ENCODE assay signal across 17 cellular contexts in genomic region chrX:371907-372306, GRCh38. TPM values are rescaled to one million over a fixed set of nuclear protein-coding genes. Genes with fewer than 3 reads are reported as not detected.
A peak's percentile ranks its signal among the peaks of the same experiment; 100 is the strongest.
DNase-seq lines count a peak whose midpoint lies in the region; ATAC-seq, FAIRE-seq and TF ChIP-seq lines count a peak whose summit lies in the region.
"Had no signal": no experiment of that assay in that cellular context is flagged by ENCODE, and none has a peak within 500 bp of the region (broad histone marks: within the 10 kb centered on the region; RNA-seq: fewer than 3 reads in every experiment).

No MANE protein-coding gene starts in this region.

- H3K27ac Mint-ChIP-seq in natural killer cell: no peak overlapping the region
- H3K27ac Mint-ChIP-seq in natural killer cell treated with Interleukin-12 subunit alpha and Interleukin-12 subunit beta and Interleukin-15 and Interleukin-18, amount 100 ng/mL, for 72 hours: no peak overlapping the region
- H3K27ac Mint-ChIP-seq in activated CD8-positive, alpha-beta T cell treated with anti-CD3 and anti-CD28 coated beads, Interleukin-2, amount 10 ng/mL, durations not matched to agents 7 days and 5 days: no peak overlapping the region
- H3K27ac Mint-ChIP-seq in stimulated activated naive CD8-positive, alpha-beta T cell treated with anti-CD3 and anti-CD28 coated beads, Interleukin-15, amount 100 ng/mL, for 72 hours: peak overlapping the region in 1 of 2 donors; percentile 92

- no peaks in the 10 kb centered on the region for H3K36me3 Mint-ChIP-seq in natural killer cell
- H3K36me3 Mint-ChIP-seq in natural killer cell treated with Interleukin-12 subunit alpha and Interleukin-12 subunit beta and Interleukin-15 and Interleukin-18, amount 100 ng/mL, for 72 hours: no peaks in the 10 kb centered on the region
- H3K36me3 Mint-ChIP-seq in activated CD8-positive, alpha-beta T cell treated with anti-CD3 and anti-CD28 coated beads, Interleukin-2, amount 10 ng/mL, durations not matched to agents 7 days and 5 days (ENCODE audit: low read depth): peaks cover 2% of the 10 kb centered on the region

- no peak for FAIRE-seq in kidney (lab: Jason Lieb, UNC)

- ATAC-seq in natural killer cell (no peak), HG03439 (IDR thresholded peaks at IDR 0.05; ENCODE audit: unreplicated experiment) (no peak)
- ATAC-seq in natural killer cell treated with Interleukin-12 subunit alpha and Interleukin-12 subunit beta and Interleukin-15 and Interleukin-18, amount 100 ng/mL, for 72 hours: no peak
- no peak for ATAC-seq in activated CD8-positive, alpha-beta T cell treated with anti-CD3 and anti-CD28 coated beads, Interleukin-2, amount 10 ng/mL, durations not matched to agents 7 days and 5 days
- ATAC-seq in stimulated activated naive CD8-positive, alpha-beta T cell treated with anti-CD3 and anti-CD28 coated beads, Interleukin-15, amount 100 ng/mL, for 72 hours: no peak

- peak overlapping the region; percentile 13 for H3K4me3 Mint-ChIP-seq in natural killer cell
- no peak overlapping the region for H3K4me3 Mint-ChIP-seq in natural killer cell treated with Interleukin-12 subunit alpha and Interleukin-12 subunit beta and Interleukin-15 and Interleukin-18, amount 100 ng/mL, for 72 hours
- H3K4me3 Mint-ChIP-seq in activated CD8-positive, alpha-beta T cell treated with anti-CD3 and anti-CD28 coated beads, Interleukin-2, amount 10 ng/mL, durations not matched to agents 7 days and 5 days: peak overlapping the region; percentile 28
- peak overlapping the region; percentile 61 to 63 for H3K4me3 Mint-ChIP-seq in stimulated activated naive CD8-positive, alpha-beta T cell treated with anti-CD3 and anti-CD28 coated beads, Interleukin-15, amount 100 ng/mL, for 72 hours

- peaks cover 0 to 7% of the 10 kb centered on the region in 2 donors for H3K4me1 ChIP-seq in kidney (ENCODE audit: control insufficient read depth in 1 of 2, insufficient read depth in 1 of 2, low read depth in 1 of 2, low read length in 2 of 2)

- DNase-seq in natural killer cell (no peak), kidney (peak; percentile 34), caudate nucleus (lab: John Stamatoyannopoulos, UW) (no peak), NCI-H345 (lab: John Stamatoyannopoulos, UW) (no peak)
- DNase-seq in natural killer cell treated with Interleukin-12 subunit alpha and Interleukin-12 subunit beta and Interleukin-15 and Interleukin-18, amount 100 ng/mL, for 72 hours (ENCODE audit: low spot score): no peak
- no peak for DNase-seq in activated CD8-positive, alpha-beta T cell treated with anti-CD3 and anti-CD28 coated beads, Interleukin-2, amount 10 ng/mL, durations not matched to agents 7 days and 5 days
- no peak for DNase-seq in stimulated activated naive CD8-positive, alpha-beta T cell treated with anti-CD3 and anti-CD28 coated beads, Interleukin-15, amount 100 ng/mL, for 72 hours
- DNase-seq: aorta; DMS153; midbrain; MV-4-11; NCI-H2171; NK-92 treated with Interleukin-12 subunit alpha and Interleukin-12 subunit beta, amount 100 ng/mL, for 24 hours; SJCRH30; stimulated activated CD8-positive, alpha-beta memory T cell treated with anti-CD3 and anti-CD28 coated beads, Interleukin-4, amount 100 ng/mL, for 48 hours; transverse colon had no signal

- POLR2A ChIA-PET in activated CD8-positive, alpha-beta T cell treated with anti-CD3 and anti-CD28 coated beads, Interleukin-2, amount 10 ng/mL, durations not matched to agents 7 days and 5 days (lab: Charles Lee): no interaction called here

- TF ChIP-seq CTCF in natural killer cell (IDR thresholded peaks at IDR 0.05) (no peak), kidney (IDR thresholded peaks at IDR 0.05; ENCODE audit: borderline replicate concordance, extremely low read depth, insufficient read depth) (no peak)

- no peaks in the 10 kb centered on the region for H3K9me3 Mint-ChIP-seq in natural killer cell
- no peaks in the 10 kb centered on the region for H3K9me3 Mint-ChIP-seq in natural killer cell treated with Interleukin-12 subunit alpha and Interleukin-12 subunit beta and Interleukin-15 and Interleukin-18, amount 100 ng/mL, for 72 hours
- H3K9me3 Mint-ChIP-seq in activated CD8-positive, alpha-beta T cell treated with anti-CD3 and anti-CD28 coated beads, Interleukin-2, amount 10 ng/mL, durations not matched to agents 7 days and 5 days (ENCODE audit: insufficient read depth): no peaks in the 10 kb centered on the region
- H3K9me3 Mint-ChIP-seq in stimulated activated naive CD8-positive, alpha-beta T cell treated with anti-CD3 and anti-CD28 coated beads, Interleukin-15, amount 100 ng/mL, for 72 hours: no peaks in the 10 kb centered on the region

- CTCF ChIA-PET in activated CD8-positive, alpha-beta T cell treated with anti-CD3 and anti-CD28 coated beads, Interleukin-2, amount 10 ng/mL, durations not matched to agents 7 days and 5 days (lab: Charles Lee): no interaction called here

- peaks cover 15 to 19% of the 10 kb centered on the region in 2 donors for H3K4me1 Mint-ChIP-seq in natural killer cell
- H3K4me1 Mint-ChIP-seq in natural killer cell treated with Interleukin-12 subunit alpha and Interleukin-12 subunit beta and Interleukin-15 and Interleukin-18, amount 100 ng/mL, for 72 hours (ENCODE audit: low read depth in 2 of 2): peaks cover 10 to 12% of the 10 kb centered on the region in 2 donors
- peaks cover 28% of the 10 kb centered on the region for H3K4me1 Mint-ChIP-seq in activated CD8-positive, alpha-beta T cell treated with anti-CD3 and anti-CD28 coated beads, Interleukin-2, amount 10 ng/mL, durations not matched to agents 7 days and 5 days (ENCODE audit: low read depth)
- H3K4me1 Mint-ChIP-seq in stimulated activated naive CD8-positive, alpha-beta T cell treated with anti-CD3 and anti-CD28 coated beads, Interleukin-15, amount 100 ng/mL, for 72 hours: peaks cover 42% of the 10 kb centered on the region

- H3K36me3 ChIP-seq in kidney (ENCODE audit: control insufficient read depth in 1 of 2, insufficient read depth in 2 of 2, low read length in 2 of 2): no peaks in the 10 kb centered on the region
- H3K36me3 ChIP-seq: SJCRH30, transverse colon had no signal

- H3K9ac ChIP-seq in kidney (ENCODE audit: low read length in 2 of 2): no peak overlapping the region

- H3K4me3 ChIP-seq in kidney (ENCODE audit: low read length in 2 of 2): no peak overlapping the region
- H3K4me3 ChIP-seq: transverse colon had no signal

- peaks cover 30 to 31% of the 10 kb centered on the region in 2 donors for H3K27me3 Mint-ChIP-seq in natural killer cell (ENCODE audit: low read depth in 2 of 2)
- peaks cover 20 to 23% of the 10 kb centered on the region in 2 donors for H3K27me3 Mint-ChIP-seq in natural killer cell treated with Interleukin-12 subunit alpha and Interleukin-12 subunit beta and Interleukin-15 and Interleukin-18, amount 100 ng/mL, for 72 hours
- peaks cover 43% of the 10 kb centered on the region for H3K27me3 Mint-ChIP-seq in activated CD8-positive, alpha-beta T cell treated with anti-CD3 and anti-CD28 coated beads, Interleukin-2, amount 10 ng/mL, durations not matched to agents 7 days and 5 days (ENCODE audit: low read depth)
- peaks cover 46% of the 10 kb centered on the region for H3K27me3 Mint-ChIP-seq in stimulated activated naive CD8-positive, alpha-beta T cell treated with anti-CD3 and anti-CD28 coated beads, Interleukin-15, amount 100 ng/mL, for 72 hours

- intact Hi-C loops in natural killer cell (cut with micrococcal nuclease): no loop called here
- intact Hi-C loops in kidney (cut with DNase I): no loop called here

- H3K27ac ChIP-seq in kidney (ENCODE audit: low read depth in 2 of 2, low read length in 2 of 2) (no peak overlapping the region), caudate nucleus (ENCODE audit: low read depth, low read length) (no peak overlapping the region)
- H3K27ac ChIP-seq: SJCRH30, transverse colon had no signal

- H3K9me3 ChIP-seq in kidney (ENCODE audit: control insufficient read depth in 1 of 2, low read length in 2 of 2): no peaks in the 10 kb centered on the region
- H3K9me3 ChIP-seq: transverse colon had no signal

RNA-seq across cellular contexts. Expression of gene PPP2R3B, which starts 14.8 kb away (rescaled TPM):
- total RNA-seq in natural killer cell (10 to 100 TPM; 14.0 to 19.4 (median 14.6) TPM), kidney (14.4 TPM)
- total RNA-seq in natural killer cell treated with Interleukin-12 subunit alpha and Interleukin-12 subunit beta and Interleukin-15 and Interleukin-18, amount 100 ng/mL, for 72 hours: 10 to 100 TPM; 12.0 to 38.8 TPM
- total RNA-seq in activated CD8-positive, alpha-beta T cell treated with anti-CD3 and anti-CD28 coated beads, Interleukin-2, amount 10 ng/mL, durations not matched to agents 7 days and 5 days: 10 to 100 TPM; 41.8 to 44.6 TPM
- polyA plus RNA-seq in kidney (ENCODE audit: insufficient read depth, low read depth, low replicate concordance): 14.1 TPM

RNA-seq across cellular contexts. Expression of gene GTPBP6, which starts 53.3 kb away (rescaled TPM):
- total RNA-seq in natural killer cell: 10 to 100 TPM; 46.9 to 62.8 (median 49.8) TPM
- total RNA-seq in natural killer cell treated with Interleukin-12 subunit alpha and Interleukin-12 subunit beta and Interleukin-15 and Interleukin-18, amount 100 ng/mL, for 72 hours: 10 to 100 TPM; 45.8 to 69.6 TPM
- total RNA-seq in activated CD8-positive, alpha-beta T cell treated with anti-CD3 and anti-CD28 coated beads, Interleukin-2, amount 10 ng/mL, durations not matched to agents 7 days and 5 days: 10 to 100 TPM; 55.7 to 59.9 TPM
- total RNA-seq in kidney: 50.1 TPM
- polyA plus RNA-seq in kidney (ENCODE audit: insufficient read depth, low read depth, low replicate concordance): 61.9 TPM
